In genomic region chr5:177547736-177548135, GRCh38 we compare ENCODE assay signal across 1 cellular context.
TF ChIP-seq lines count a peak whose summit lies in the region.

No MANE protein-coding gene starts in this region.

TF ChIP-seq in IMR-90, 13 proteins besides CTCF, POLR2A, EP300 and RAD21:
- TF ChIP-seq NFE2L2 (IDR thresholded peaks at IDR 0.05; ENCODE audit: low read depth, low read length) (no peak), SMC3 (IDR thresholded peaks at IDR 0.05; ENCODE audit: low read depth, low read length) (no peak), RFX5 (IDR thresholded peaks at IDR 0.05; ENCODE audit: low read depth, low read length) (no peak), USF2 (IDR thresholded peaks at IDR 0.05; ENCODE audit: low read depth, low read length) (no peak), FOS (IDR thresholded peaks at IDR 0.05; ENCODE audit: low read depth, low read length) (no peak), BHLHE40 (IDR thresholded peaks at IDR 0.05; ENCODE audit: low read depth, low read length) (no peak), ELK1 (IDR thresholded peaks at IDR 0.05; ENCODE audit: borderline replicate concordance, low read depth, low read length) (no peak), RCOR1 (IDR thresholded peaks at IDR 0.05; ENCODE audit: insufficient replicate concordance, low read length) (no peak), MXI1 (IDR thresholded peaks at IDR 0.05; ENCODE audit: borderline replicate concordance, low read depth, low read length) (no peak), MAZ (IDR thresholded peaks at IDR 0.05; ENCODE audit: borderline replicate concordance, low read depth, low read length) (no peak), MAFK (IDR thresholded peaks at IDR 0.05; ENCODE audit: low read depth, low read length) (no peak)
